Comparison of ENCODE assay signal across 13 cellular contexts in the genomic region with DNA sequence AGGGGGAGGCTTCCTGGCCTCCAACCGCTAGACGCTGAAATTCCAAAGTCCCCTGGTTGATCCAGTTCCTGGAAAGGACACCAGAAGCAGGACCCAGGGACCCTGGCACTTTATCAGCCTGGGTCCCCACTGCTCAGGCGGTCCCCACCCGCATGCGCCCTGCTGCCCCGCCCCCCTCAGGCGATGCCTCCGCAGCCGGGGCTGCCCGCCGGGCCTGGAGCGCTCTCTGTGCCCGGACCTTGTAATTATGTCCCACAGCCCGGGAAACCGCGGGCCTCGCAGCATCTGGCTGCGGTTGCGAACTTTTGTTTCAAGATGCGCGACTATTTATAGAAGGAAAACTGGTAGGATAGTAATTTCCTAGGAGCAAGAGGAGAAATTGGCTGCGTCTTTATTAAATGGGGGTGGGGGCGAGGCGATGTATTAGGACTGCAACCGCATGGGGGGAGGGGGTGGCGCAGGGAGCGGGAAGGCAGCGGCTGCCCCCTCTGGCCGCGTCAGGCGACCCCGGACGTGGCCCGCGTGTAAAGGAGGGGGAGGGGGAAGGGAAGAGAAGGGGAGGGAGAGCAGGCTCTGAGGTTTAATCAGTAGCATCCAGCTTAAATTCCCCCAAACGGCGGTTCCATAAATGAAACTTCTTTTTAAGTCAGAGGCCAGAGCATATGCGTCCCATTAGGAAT. TPM values are rescaled to one million over a fixed set of nuclear protein-coding genes. Genes with fewer than 3 reads are reported as not detected.
A peak's percentile ranks its signal among the peaks of the same experiment; 100 is the strongest.
DNase-seq lines count a peak whose midpoint lies in the region; ATAC-seq and TF ChIP-seq lines count a peak whose summit lies in the region.
"Had no signal": no experiment of that assay in that cellular context is flagged by ENCODE, and none has a peak within 500 bp of the region (broad histone marks: within the 10 kb centered on the region; RNA-seq: fewer than 3 reads in every experiment).

No MANE protein-coding gene starts in this region.

- no peak overlapping the region for H3K27ac Mint-ChIP-seq in naive B cell
- H3K27ac Mint-ChIP-seq in T-helper 2 cell treated with Interferon-gamma antibody and Interleukin-4, amounts not matched to agents 5 μg/mL and 100 μg/mL, for 36 hours = no peak overlapping the region

- WGBS in HUES64 = 4% methylated on average over 37 of the region's 38 CpGs

- DNase-seq in AG10803 (ENCODE audit: low read depth) (peak; percentile 58), coronary artery (ENCODE audit: low spot score) (no peak), naive B cell (no peak)
- DNase-seq in T-helper 2 cell treated with Interferon-gamma antibody and Interleukin-4, amounts not matched to agents 5 μg/mL and 100 μg/mL, for 36 hours (ENCODE audit: low spot score) = no peak
- no peak for DNase-seq in stimulated activated CD4-positive, alpha-beta T cell treated with anti-CD3 and anti-CD28 coated beads, Interleukin-4, amount 100 ng/mL, for 1 hour
- DNase-seq: cerebellar nuclear complex; DND-41; left cardiac atrium; stimulated activated CD4-positive, alpha-beta T cell treated with anti-CD3 and anti-CD28 coated beads, Interleukin-15, amount 100 ng/mL, for 24 hours had no signal

- peaks cover 7% of the 10 kb centered on the region for H3K9me3 ChIP-seq in HUES64 (ENCODE audit: insufficient read depth, low read depth, low read length)
- H3K9me3 ChIP-seq: tibial nerve had no signal

- peaks cover 16 to 23% (median 21%) of the 10 kb centered on the region in 3 donors for H3K4me1 Mint-ChIP-seq in naive B cell
- H3K4me1 Mint-ChIP-seq in T-helper 2 cell treated with Interferon-gamma antibody and Interleukin-4, amounts not matched to agents 5 μg/mL and 100 μg/mL, for 36 hours (ENCODE audit: low read depth) = no peaks in the 10 kb centered on the region

- TF ChIP-seq CTCF in AG10803 (conservative IDR thresholded peaks at IDR 0.05; ENCODE audit: low read length) (no peak), coronary artery (IDR thresholded peaks at IDR 0.05) (no peak)

- peaks cover 34 to 89% (median 75%) of the 10 kb centered on the region in 3 donors for H3K27me3 Mint-ChIP-seq in naive B cell
- peaks cover 53% of the 10 kb centered on the region for H3K27me3 Mint-ChIP-seq in T-helper 2 cell treated with Interferon-gamma antibody and Interleukin-4, amounts not matched to agents 5 μg/mL and 100 μg/mL, for 36 hours (ENCODE audit: low read depth)

- no peaks in the 10 kb centered on the region for H3K36me3 Mint-ChIP-seq in naive B cell
- no peaks in the 10 kb centered on the region for H3K36me3 Mint-ChIP-seq in T-helper 2 cell treated with Interferon-gamma antibody and Interleukin-4, amounts not matched to agents 5 μg/mL and 100 μg/mL, for 36 hours (ENCODE audit: low read depth)

- peaks cover 80% of the 10 kb centered on the region for H3K27me3 ChIP-seq in HUES64 (ENCODE audit: insufficient read depth, low read length)

- peak overlapping the region in 5 of 8 donors; percentile 30 to 65 (median 61) for H3K4me3 Mint-ChIP-seq in naive B cell
- H3K4me3 Mint-ChIP-seq in T-helper 2 cell treated with Interferon-gamma antibody and Interleukin-4, amounts not matched to agents 5 μg/mL and 100 μg/mL, for 36 hours = no peak overlapping the region

- peaks cover 21% of the 10 kb centered on the region for H3K4me1 ChIP-seq in HUES64 (ENCODE audit: insufficient read depth, low read length)

- no peaks in the 10 kb centered on the region for H3K36me3 ChIP-seq in HUES64 (ENCODE audit: insufficient read depth, low read length)
- H3K36me3 ChIP-seq: tibial nerve had no signal

- ATAC-seq in naive B cell (ENCODE audit: low read depth in 2 of 2) (no peak), GM21390 (IDR thresholded peaks at IDR 0.05; ENCODE audit: unreplicated experiment) (no peak), HG03095 (IDR thresholded peaks at IDR 0.05; ENCODE audit: unreplicated experiment) (no peak)
- ATAC-seq: left cardiac atrium had no signal

- H3K9me3 Mint-ChIP-seq in naive B cell = no peaks in the 10 kb centered on the region
- H3K9me3 Mint-ChIP-seq in T-helper 2 cell treated with Interferon-gamma antibody and Interleukin-4, amounts not matched to agents 5 μg/mL and 100 μg/mL, for 36 hours = no peaks in the 10 kb centered on the region

- H3K27ac ChIP-seq in HUES64 (ENCODE audit: low read depth, low read length) (no peak overlapping the region), coronary artery (no peak overlapping the region)
- H3K27ac ChIP-seq: tibial nerve had no signal

- no peak overlapping the region for H3K9ac ChIP-seq in HUES64 (ENCODE audit: low read depth, low read length)

- H3K4me3 ChIP-seq in AG10803 (ENCODE audit: low read length) = peak overlapping the region; percentile 41
- H3K4me3 ChIP-seq in HUES64 (ENCODE audit: low read length) = peak overlapping the region; percentile 44
- H3K4me3 ChIP-seq in coronary artery = peak overlapping the region; percentile 51

RNA-seq across cellular contexts. Expression of gene WNT7B, which starts 6.1 kb away (rescaled TPM):
- polyA plus RNA-seq in HUES64 (2013, experiment 1 of 2) = 0.80 TPM
- 1.5 TPM for polyA plus RNA-seq in HUES64 (2013, experiment 2 of 2)
- polyA plus RNA-seq in naive B cell (ENCODE audit: low read depth in 6 of 6) = under 1 TPM in 2 of 6 donors, not detected in 4; 0.17 to 0.62 TPM
